Comparison of ENCODE assay signal across 25 cellular contexts in genomic region chr17:50136096-50136687, GRCh38. TPM values are rescaled to one million over a fixed set of nuclear protein-coding genes. Genes with fewer than 3 reads are reported as not detected.
"Had no signal": no experiment of that assay in that cellular context is flagged by ENCODE, and none has a peak within 500 bp of the region (broad histone marks: within the 10 kb centered on the region; RNA-seq: fewer than 3 reads in every experiment).

No MANE protein-coding gene starts in this region.

- H3K9me3 ChIP-seq: left ventricle myocardium inferior, pancreas, psoas muscle, right atrium auricular region, stomach, suprapubic skin, transverse colon, uterus had no signal

- H3K27ac Mint-ChIP-seq: WTC11 had no signal

- H3K4me1 ChIP-seq: pancreas had no signal

- DNase-seq: activated gamma-delta T cell treated with Interleukin-2 at 50 U/mL for 16 hours; aorta; effector memory CD4-positive, alpha-beta T cell; foreskin melanocyte; left ventricle myocardium inferior; midbrain; natural killer cell; psoas muscle; stimulated activated CD4-positive, alpha-beta T cell treated with anti-CD3 and anti-CD28 coated beads, Interleukin-4, amount 100 ng/mL, for 4 hours; stomach; T-cell; T-helper 9 cell; transverse colon; uterus had no signal

- H3K36me3 Mint-ChIP-seq: natural killer cell had no signal

- H3K9me3 Mint-ChIP-seq: activated T-helper 1 cell treated with anti-CD3 and anti-CD28 coated beads, Interleukin-12 subunit alpha, Interleukin-12 subunit beta, Interleukin-2, Interleukin-4 antibody, amounts not matched to agents 30 ng/mL and 10 ng/mL and 1 ng/mL, durations not matched to agents 14 hours and 24 hours and 36 hours; brain; natural killer cell; T-cell; WTC11 had no signal

- ATAC-seq: esophagus mucosa, natural killer cell, psoas muscle, T-cell, WTC11 had no signal

- H3K27ac ChIP-seq: hepatocyte, left ventricle myocardium inferior, pancreas, psoas muscle, right atrium auricular region, stomach, suprapubic skin, transverse colon, uterus had no signal

- H3K27me3 ChIP-seq: hepatocyte, pancreas, right atrium auricular region, stomach, suprapubic skin, transverse colon, uterus had no signal

- H3K36me3 ChIP-seq: uterus had no signal

- H3K27me3 Mint-ChIP-seq: brain had no signal

- H3K4me3 Mint-ChIP-seq: activated T-helper 1 cell treated with anti-CD3 and anti-CD28 coated beads, Interleukin-12 subunit alpha, Interleukin-12 subunit beta, Interleukin-2, Interleukin-4 antibody, amounts not matched to agents 30 ng/mL and 10 ng/mL and 1 ng/mL, durations not matched to agents 14 hours and 24 hours and 36 hours; brain; natural killer cell; T-cell; WTC11 had no signal

- H3K4me3 ChIP-seq: hepatocyte, left ventricle myocardium inferior, pancreas, psoas muscle, right atrium auricular region, stomach, suprapubic skin, transverse colon, uterus had no signal

RNA-seq across cellular contexts. Expression of gene SGCA, which starts 29.6 kb away (rescaled TPM):
- total RNA-seq: dermis microvascular lymphatic vessel endothelial cell, endothelial cell of umbilical vein, lung microvascular endothelial cell, natural killer cell had no signal
